ENCODE assay signal across 22 cellular contexts in the genomic region with DNA sequence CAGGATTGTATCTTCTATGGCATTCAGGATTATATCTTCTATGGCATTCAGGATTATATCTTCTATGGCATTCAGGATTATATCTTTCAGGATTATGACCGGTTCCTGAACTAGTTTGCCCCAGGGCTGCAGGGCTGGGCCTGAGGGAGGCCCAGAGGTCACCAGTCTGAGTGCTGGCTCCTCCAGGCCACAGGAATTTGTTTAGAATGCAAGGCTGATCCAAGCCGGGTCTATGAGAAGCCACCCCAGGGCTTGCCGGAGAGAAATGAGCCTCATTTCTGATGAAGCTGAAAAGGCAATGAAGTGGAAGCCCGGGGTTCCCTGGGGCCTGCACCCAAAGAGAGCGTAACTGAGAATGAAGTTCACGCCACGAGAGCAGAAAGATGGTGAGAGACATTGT.
DNase-seq lines count a peak whose midpoint lies in the region; ATAC-seq, FAIRE-seq and TF ChIP-seq lines count a peak whose summit lies in the region.
"Had no signal": no experiment of that assay in that cellular context is flagged by ENCODE, and none has a peak within 500 bp of the region (broad histone marks: within the 10 kb centered on the region; RNA-seq: fewer than 3 reads in every experiment).

No MANE protein-coding gene starts in this region.

- no peak overlapping the region for H2BK15ac ChIP-seq in mesenchymal stem cell (ENCODE audit: low read depth, poor library complexity, severe bottlenecking)

- peaks cover 31% of the 10 kb centered on the region for H3K27me3 Mint-ChIP-seq in astrocyte (ENCODE audit: low read depth, unreplicated experiment)

- no peak for ATAC-seq in GM18505 (IDR thresholded peaks at IDR 0.05; ENCODE audit: unreplicated experiment)
- ATAC-seq: GM12878, Panc1, Right ventricle myocardium inferior, SK-N-SH treated with all-trans-retinoic acid at 6 μM for 48 hours had no signal

- no peak overlapping the region for H3K4me3 Mint-ChIP-seq in astrocyte (ENCODE audit: unreplicated experiment)
- H3K4me3 Mint-ChIP-seq: CD14-positive monocyte had no signal

- H3K14ac ChIP-seq in mesenchymal stem cell (ENCODE audit: low read length in 2 of 2), result no peak overlapping the region

- no peak overlapping the region for H3K18ac ChIP-seq in mesenchymal stem cell (ENCODE audit: low read depth in 1 of 2, low read length in 2 of 2)

- H2BK5ac ChIP-seq in mesenchymal stem cell (ENCODE audit: low read depth, low read length, poor library complexity, severe bottlenecking), result no peak overlapping the region

- H3K27me3 ChIP-seq in astrocyte (ENCODE audit: insufficient read depth, low read length) (peaks cover 12% of the 10 kb centered on the region), mesenchymal stem cell (ENCODE audit: control insufficient read depth in 1 of 2, insufficient read depth in 1 of 2, low read length in 2 of 2) (peaks cover 33 to 39% of the 10 kb centered on the region in 2 experiments)

- H3K4me1 ChIP-seq in astrocyte (ENCODE audit: insufficient read depth, low read length), result no peaks in the 10 kb centered on the region
- no peaks in the 10 kb centered on the region for H3K4me1 ChIP-seq in mesenchymal stem cell (ENCODE audit: control insufficient read depth, insufficient read depth, low read depth, low read length)

- H2BK12ac ChIP-seq in mesenchymal stem cell (ENCODE audit: low read length in 2 of 2), result no peak overlapping the region

- TF ChIP-seq POLR2A in GM18505 (IDR thresholded peaks at IDR 0.05; ENCODE audit: borderline replicate concordance, extremely low read depth, insufficient read depth, insufficient read length), result no peak

- no peak for TF ChIP-seq CTCF in astrocyte (IDR thresholded peaks at IDR 0.05; ENCODE audit: insufficient read depth, low read depth, low read length)

- no peaks in the 10 kb centered on the region for H3K9me3 ChIP-seq in astrocyte (ENCODE audit: insufficient read depth, low read depth, low read length)
- no peaks in the 10 kb centered on the region for H3K9me3 ChIP-seq in mesenchymal stem cell (ENCODE audit: control insufficient read depth, low read length)

- H3K36me3 ChIP-seq in astrocyte (ENCODE audit: insufficient read depth, low read length), result no peaks in the 10 kb centered on the region
- H3K36me3 ChIP-seq in mesenchymal stem cell (ENCODE audit: control insufficient read depth in 1 of 2, insufficient read depth in 2 of 2, low read depth in 1 of 2, low read length in 2 of 2), result no peaks in the 10 kb centered on the region

- H3K27ac ChIP-seq in astrocyte (ENCODE audit: low read depth, low read length) (no peak overlapping the region), mesenchymal stem cell (ENCODE audit: low read length, poor library complexity, severe bottlenecking) (no peak overlapping the region), skin epidermis (peak overlapping the region in 13 of 21 experiments; percentile 9 to 92 (median 37))

- H3K4ac ChIP-seq in mesenchymal stem cell (ENCODE audit: low read depth in 1 of 2, low read length in 2 of 2), result no peak overlapping the region

- H4K8ac ChIP-seq in mesenchymal stem cell (ENCODE audit: low read length), result no peak overlapping the region

- H2BK120ac ChIP-seq in mesenchymal stem cell (ENCODE audit: low read depth, low read length), result no peak overlapping the region

- H3K79me2 ChIP-seq in astrocyte (ENCODE audit: insufficient read depth, low read length), result no peaks in the 10 kb centered on the region

- H3K4me3 ChIP-seq in astrocyte (ENCODE audit: insufficient read depth, low read depth, low read length) (no peak overlapping the region), mesenchymal stem cell (ENCODE audit: insufficient read depth in 1 of 2, low read depth in 1 of 2, low read length in 2 of 2) (no peak overlapping the region), skin epidermis (no peak overlapping the region)
- H3K4me3 ChIP-seq: GM12878 had no signal

- H3K9ac ChIP-seq in astrocyte (ENCODE audit: low read length), result no peak overlapping the region
- no peak overlapping the region for H3K9ac ChIP-seq in mesenchymal stem cell (ENCODE audit: low read length)

- H2AFZ ChIP-seq in astrocyte (ENCODE audit: low read depth, low read length), result no peak overlapping the region
- no peak overlapping the region for H2AFZ ChIP-seq in mesenchymal stem cell (ENCODE audit: low read depth, low read length)

- no peak overlapping the region for H3K4me2 ChIP-seq in astrocyte (ENCODE audit: low read length)
- H3K4me2 ChIP-seq in mesenchymal stem cell (ENCODE audit: low read length, poor library complexity, severe bottlenecking), result no peak overlapping the region

- no peaks in the 10 kb centered on the region for H3K36me3 Mint-ChIP-seq in astrocyte (ENCODE audit: low read depth, unreplicated experiment)
- H3K36me3 Mint-ChIP-seq: CD14-positive monocyte had no signal

- H4K91ac ChIP-seq in mesenchymal stem cell (ENCODE audit: low read length), result no peak overlapping the region

- FAIRE-seq in astrocyte (lab: Jason Lieb, UNC), result no peak
- FAIRE-seq: GM12878, GM19239 had no signal

- peaks cover 8% of the 10 kb centered on the region for H3K9me3 Mint-ChIP-seq in astrocyte (ENCODE audit: unreplicated experiment)

- no peak overlapping the region for H2AK5ac ChIP-seq in mesenchymal stem cell (ENCODE audit: low read length, severe bottlenecking)

- no peaks in the 10 kb centered on the region for H4K20me1 ChIP-seq in astrocyte (ENCODE audit: insufficient read depth, low read length)

- H3K4me1 Mint-ChIP-seq in astrocyte (ENCODE audit: low read depth, unreplicated experiment), result peaks cover 9% of the 10 kb centered on the region
- H3K4me1 Mint-ChIP-seq: CD14-positive monocyte had no signal

- peak overlapping the region; percentile 59 for H3K27ac Mint-ChIP-seq in astrocyte (ENCODE audit: unreplicated experiment)
- H3K27ac Mint-ChIP-seq: CD14-positive monocyte had no signal

- no peaks in the 10 kb centered on the region for H3K79me1 ChIP-seq in mesenchymal stem cell (replicated peaks; ENCODE audit: low read length, poor library complexity, severe bottlenecking)

- DNase-seq in EL (peak; percentile 42), astrocyte (ENCODE audit: low read depth) (no peak), mesenchymal stem cell (peak; percentile 39), NCI-H69 (lab: John Stamatoyannopoulos, UW) (no peak), NCI-H774 (lab: John Stamatoyannopoulos, UW) (no peak), middle frontal gyrus (ENCODE audit: extremely low spot score, low spot score) (no peak)
- DNase-seq: COR-L47, HCEC 1CT, KG1, MM.1S, NCI-H1105, NCI-H1694 treated with DMSO at 0.1 percent for 48 hours, NCI-H446, NCI-H748 treated with DMSO at 0.1 percent for 48 hours had no signal

- 68% methylated on average over 7 of the region's 7 CpGs for WGBS in mesenchymal stem cell

- no peak overlapping the region for H3K23ac ChIP-seq in mesenchymal stem cell (ENCODE audit: low read length in 2 of 2)

Comparison
In these comparisons a context has a peak if more than half of its experiments do, and no peak if none do; other contexts are left out.
1. DNase-seq: peak in EL (single experiment) and mesenchymal stem cell (single experiment); none in astrocyte (single experiment), NCI-H69 (single experiment), NCI-H774 (single experiment) and middle frontal gyrus (single experiment).
2. H3K27ac ChIP-seq: peak in skin epidermis (13 of 21); none in astrocyte (single experiment) and mesenchymal stem cell (single experiment).